ENCODE assay signal across 19 cellular contexts in the genomic region with DNA sequence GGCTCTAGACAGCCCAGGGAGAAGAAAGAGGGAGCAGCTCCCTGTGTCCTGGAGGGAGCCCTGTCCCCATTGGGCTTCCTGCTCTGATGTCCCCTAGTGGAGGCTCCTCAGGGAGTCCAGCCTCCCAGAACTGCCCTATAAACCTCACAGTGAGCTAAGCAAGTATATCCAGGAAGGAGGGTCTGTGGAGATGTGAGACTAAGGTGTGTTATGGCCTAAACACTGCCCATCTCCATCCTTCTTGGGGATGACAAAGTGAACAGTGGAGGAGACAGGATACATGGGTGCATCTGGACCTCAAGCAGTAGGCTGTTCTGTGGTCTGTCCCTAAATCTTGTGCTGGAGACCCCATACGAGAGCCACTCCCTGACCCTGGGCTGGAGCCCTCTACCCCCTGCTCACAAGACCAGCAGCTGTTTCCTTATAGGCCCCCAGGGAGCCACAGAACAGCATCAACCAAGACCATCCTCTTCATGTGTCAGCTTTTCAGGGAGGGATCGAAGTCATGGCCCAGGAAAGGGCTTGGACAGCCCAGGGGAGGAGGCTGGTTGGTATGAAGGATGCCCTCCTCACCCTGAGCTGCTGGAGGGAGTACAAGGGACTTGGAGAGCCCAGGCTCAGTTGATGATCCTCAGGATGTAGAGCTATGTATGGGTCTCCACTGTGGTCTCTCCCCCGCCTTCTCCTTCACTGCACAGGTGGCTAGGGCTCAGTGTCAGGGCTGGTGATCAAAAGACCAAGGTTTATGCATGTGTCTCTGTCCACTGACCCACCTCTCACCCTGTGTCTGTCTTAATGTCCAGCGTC. TPM values are rescaled to one million over a fixed set of nuclear protein-coding genes. Genes with fewer than 3 reads are reported as not detected.
DNase-seq lines count a peak whose midpoint lies in the region; ATAC-seq, FAIRE-seq and TF ChIP-seq lines count a peak whose summit lies in the region.
"Had no signal": no experiment of that assay in that cellular context is flagged by ENCODE, and none has a peak within 500 bp of the region (broad histone marks: within the 10 kb centered on the region; RNA-seq: fewer than 3 reads in every experiment).

No MANE protein-coding gene starts in this region.

- H3K4me1 ChIP-seq in OCI-LY1 (ENCODE audit: insufficient read depth, low read length, severe bottlenecking), result peaks cover 99% of the 10 kb centered on the region

- no peak overlapping the region for H3K27ac Mint-ChIP-seq in natural killer cell treated with Interleukin-12 subunit alpha and Interleukin-12 subunit beta and Interleukin-15 and Interleukin-18, amount 100 ng/mL, for 72 hours
- H3K27ac Mint-ChIP-seq in natural killer cell, result no peak overlapping the region
- H3K27ac Mint-ChIP-seq: HFFc6 had no signal

- no peaks in the 10 kb centered on the region for H3K36me3 Mint-ChIP-seq in natural killer cell treated with Interleukin-12 subunit alpha and Interleukin-12 subunit beta and Interleukin-15 and Interleukin-18, amount 100 ng/mL, for 72 hours
- H3K36me3 Mint-ChIP-seq in natural killer cell, result no peaks in the 10 kb centered on the region

- H3K36me3 ChIP-seq in OCI-LY1 (ENCODE audit: insufficient read depth, low read length), result peaks cover 24% of the 10 kb centered on the region; the same call in 1 of the 2 replicates

- peak; percentile 23 for FAIRE-seq in urothelium cell line (lab: Jason Lieb, UNC)
- FAIRE-seq: H54, HTR-8/SVneo had no signal

- intact Hi-C loops in natural killer cell (cut with micrococcal nuclease), result no loop called here

- H3K4me2 ChIP-seq in OCI-LY1 (ENCODE audit: low read length), result peak overlapping the region; percentile 96

- H3K9me2 ChIP-seq in OCI-LY1 (ENCODE audit: low read depth, low read length), result no peaks in the 10 kb centered on the region

- no peak overlapping the region for H3K4me3 Mint-ChIP-seq in natural killer cell treated with Interleukin-12 subunit alpha and Interleukin-12 subunit beta and Interleukin-15 and Interleukin-18, amount 100 ng/mL, for 72 hours
- no peak overlapping the region for H3K4me3 Mint-ChIP-seq in natural killer cell
- H3K4me3 Mint-ChIP-seq: HFFc6 had no signal

- H3K9ac ChIP-seq in OCI-LY1 (ENCODE audit: low read length), result peak overlapping the region; percentile 97

- H2AFZ ChIP-seq in OCI-LY1 (ENCODE audit: low read length), result no peak overlapping the region

- H3K4me1 Mint-ChIP-seq in natural killer cell treated with Interleukin-12 subunit alpha and Interleukin-12 subunit beta and Interleukin-15 and Interleukin-18, amount 100 ng/mL, for 72 hours (ENCODE audit: low read depth in 2 of 2), result no peaks in the 10 kb centered on the region
- H3K4me1 Mint-ChIP-seq in natural killer cell, result no peaks in the 10 kb centered on the region

- ATAC-seq in natural killer cell treated with Interleukin-12 subunit alpha and Interleukin-12 subunit beta and Interleukin-15 and Interleukin-18, amount 100 ng/mL, for 72 hours, result peak; percentile 18 to 30
- ATAC-seq in natural killer cell (no peak), esophagus mucosa (peak; percentile 19), HG03097 (IDR thresholded peaks at IDR 0.05; ENCODE audit: low FRiP score, unreplicated experiment) (no peak), GM19023 (IDR thresholded peaks at IDR 0.05; ENCODE audit: unreplicated experiment) (no peak)

- TF ChIP-seq CTCF in natural killer cell (IDR thresholded peaks at IDR 0.05), result no peak
- no peak for TF ChIP-seq CTCF in OCI-LY1 (IDR thresholded peaks at IDR 0.05; ENCODE audit: low read length)

- no peaks in the 10 kb centered on the region for H3K9me3 Mint-ChIP-seq in natural killer cell treated with Interleukin-12 subunit alpha and Interleukin-12 subunit beta and Interleukin-15 and Interleukin-18, amount 100 ng/mL, for 72 hours
- H3K9me3 Mint-ChIP-seq in natural killer cell, result no peaks in the 10 kb centered on the region
- H3K9me3 Mint-ChIP-seq: HFFc6 had no signal

- peak overlapping the region; percentile 99 for H3K27ac ChIP-seq in OCI-LY1 (ENCODE audit: low read depth, low read length, poor library complexity, severe bottlenecking)

- H3K4me3 ChIP-seq in OCI-LY1 (ENCODE audit: low read depth, low read length, poor library complexity, severe bottlenecking), result peak overlapping the region; percentile 71

- H3K27me3 Mint-ChIP-seq in natural killer cell treated with Interleukin-12 subunit alpha and Interleukin-12 subunit beta and Interleukin-15 and Interleukin-18, amount 100 ng/mL, for 72 hours, result peaks cover 13 to 15% of the 10 kb centered on the region in 2 donors
- H3K27me3 Mint-ChIP-seq in natural killer cell (ENCODE audit: low read depth in 2 of 2), result peaks cover 4 to 15% of the 10 kb centered on the region in 2 donors

- DNase-seq in natural killer cell treated with Interleukin-12 subunit alpha and Interleukin-12 subunit beta and Interleukin-15 and Interleukin-18, amount 100 ng/mL, for 72 hours (ENCODE audit: low spot score), result no peak
- DNase-seq in natural killer cell, result no peak
- DNase-seq in urothelium cell line (ENCODE audit: low spot score), result no peak
- DNase-seq in NCI-H82 (lab: John Stamatoyannopoulos, UW), result no peak
- DNase-seq: 8988T, C1 segment of cervical spinal cord, DMS 273 treated with DMSO at 0.1 percent for 48 hours, GF-D8, HFFc6, NCI-H1048, NCI-H146, NCI-H2081, OCI-M1 had no signal

- no peaks in the 10 kb centered on the region for H3F3A ChIP-seq in OCI-LY1 (ENCODE audit: insufficient read depth, low read length)

- no peaks in the 10 kb centered on the region for H4K20me1 ChIP-seq in OCI-LY1 (ENCODE audit: insufficient read depth, low read length)

- peaks cover 20% of the 10 kb centered on the region for H3K79me2 ChIP-seq in OCI-LY1 (ENCODE audit: insufficient read depth, low read length)

- H3K9me3 ChIP-seq in OCI-LY1 (ENCODE audit: low read length), result no peaks in the 10 kb centered on the region

- no peaks in the 10 kb centered on the region for H3K27me3 ChIP-seq in OCI-LY1 (ENCODE audit: insufficient read depth, low read length)

RNA-seq across cellular contexts. Expression of a gene that starts 49.7 kb away (rescaled TPM):
- 10 to 100 TPM; 45.3 to 83.5 TPM for total RNA-seq in natural killer cell treated with Interleukin-12 subunit alpha and Interleukin-12 subunit beta and Interleukin-15 and Interleukin-18, amount 100 ng/mL, for 72 hours
- total RNA-seq in natural killer cell (10 to 100 TPM; 45.8 to 66.0 (median 62.7) TPM), esophagus mucosa (12.8 TPM)

Comparison
In these comparisons a context has a peak if more than half of its experiments do, and no peak if none do; other contexts are left out.
1. ATAC-seq: peak in natural killer cell treated with Interleukin-12 subunit alpha and Interleukin-12 subunit beta and Interleukin-15 and Interleukin-18, amount 100 ng/mL, for 72 hours (2 of 2) and esophagus mucosa (single experiment); none in natural killer cell (0 of 3), HG03097 (single experiment) and GM19023 (single experiment).